ENCODE assay signal across 9 cellular contexts in genomic region chr1:210262167-210262896, GRCh38. TPM values are rescaled to one million over a fixed set of nuclear protein-coding genes. Genes with fewer than 3 reads are reported as not detected.
DNase-seq lines count a peak whose midpoint lies in the region; ATAC-seq and TF ChIP-seq lines count a peak whose summit lies in the region.
"Had no signal": no experiment of that assay in that cellular context is flagged by ENCODE, and none has a peak within 500 bp of the region (broad histone marks: within the 10 kb centered on the region; RNA-seq: fewer than 3 reads in every experiment).

No MANE protein-coding gene starts in this region.

- 3 to 9% methylated on average over 8 of the region's 8 CpGs for WGBS in GM23248 (ENCODE audit: low coverage in 1 of 2, low lambda C conversion rate in 2 of 2, missing lambda C conversion rate in 2 of 2), 2 experiments
- 28% methylated on average over 8 of the region's 8 CpGs for WGBS in right cardiac atrium

- peak overlapping the region; percentile 56 for H3K27ac ChIP-seq in GM23248
- peak overlapping the region; percentile 51 for H3K27ac ChIP-seq in right cardiac atrium (ENCODE audit: low read length)

- H3K9ac ChIP-seq in GM23248, result peak overlapping the region; percentile 33; the same call in 1 of the 2 replicates

- no peaks in the 10 kb centered on the region for H3K79me2 ChIP-seq in GM23248 (ENCODE audit: insufficient read depth)

- no peaks in the 10 kb centered on the region for H3K9me2 ChIP-seq in GM23248 (ENCODE audit: insufficient read depth)

- no peaks in the 10 kb centered on the region for H3K4me1 Mint-ChIP-seq in activated CD8-positive, alpha-beta T cell treated with anti-CD3 and anti-CD28 coated beads, Interleukin-2, amount 10 ng/mL, durations not matched to agents 7 days and 5 days (ENCODE audit: low read depth)
- H3K4me1 Mint-ChIP-seq: activated CD8-positive, alpha-beta memory T cell treated with anti-CD3 and anti-CD28 coated beads, Interleukin-2, amount 10 ng/mL, durations not matched to agents 7 days and 5 days had no signal

- DNase-seq in GM23248 (peak; percentile 76), astrocyte of the spinal cord (ENCODE audit: low read depth, low spot score) (peak; percentile 94), right cardiac atrium (peak; percentile 74 to 87 (median 83)), smooth muscle cell of the brain vasculature (ENCODE audit: low read depth, low spot score) (peak; percentile 57), SW480 (ENCODE audit: low spot score) (no peak)
- DNase-seq in activated CD8-positive, alpha-beta T cell treated with anti-CD3 and anti-CD28 coated beads, Interleukin-2, amount 10 ng/mL, durations not matched to agents 7 days and 5 days, result no peak
- no peak for DNase-seq in activated naive CD4-positive, alpha-beta T cell (lab: John Stamatoyannopoulos, UW)
- DNase-seq: activated CD8-positive, alpha-beta memory T cell treated with anti-CD3 and anti-CD28 coated beads, Interleukin-2, amount 10 ng/mL, durations not matched to agents 7 days and 5 days had no signal

- H3K4me1 ChIP-seq in GM23248 (ENCODE audit: insufficient read depth) (peaks cover 58% of the 10 kb centered on the region), right cardiac atrium (ENCODE audit: control insufficient read depth, insufficient read depth, low read length) (peaks cover 3% of the 10 kb centered on the region)

- TF ChIP-seq CTCF in astrocyte of the spinal cord (IDR thresholded peaks at IDR 0.05; ENCODE audit: low read depth, low read length), result no peak

- peak overlapping the region; percentile 57 for H3K4me2 ChIP-seq in GM23248 (ENCODE audit: unreplicated experiment)

- H3K27me3 Mint-ChIP-seq in activated CD8-positive, alpha-beta T cell treated with anti-CD3 and anti-CD28 coated beads, Interleukin-2, amount 10 ng/mL, durations not matched to agents 7 days and 5 days (ENCODE audit: low read depth), result peaks cover 8% of the 10 kb centered on the region

- intact Hi-C loops in right cardiac atrium (cut with DNase I), result no loop called here

- no peak overlapping the region for H3K27ac Mint-ChIP-seq in activated CD8-positive, alpha-beta T cell treated with anti-CD3 and anti-CD28 coated beads, Interleukin-2, amount 10 ng/mL, durations not matched to agents 7 days and 5 days
- H3K27ac Mint-ChIP-seq: activated CD8-positive, alpha-beta memory T cell treated with anti-CD3 and anti-CD28 coated beads, Interleukin-2, amount 10 ng/mL, durations not matched to agents 7 days and 5 days had no signal

- ATAC-seq in right cardiac atrium, result peak; percentile 90 to 93
- no peak for ATAC-seq in activated CD8-positive, alpha-beta T cell treated with anti-CD3 and anti-CD28 coated beads, Interleukin-2, amount 10 ng/mL, durations not matched to agents 7 days and 5 days
- no peak for ATAC-seq in HG02973 (IDR thresholded peaks at IDR 0.05; ENCODE audit: unreplicated experiment)
- ATAC-seq: activated CD8-positive, alpha-beta memory T cell treated with anti-CD3 and anti-CD28 coated beads, Interleukin-2, amount 10 ng/mL, durations not matched to agents 7 days and 5 days had no signal

- H3K9me3 Mint-ChIP-seq in activated CD8-positive, alpha-beta T cell treated with anti-CD3 and anti-CD28 coated beads, Interleukin-2, amount 10 ng/mL, durations not matched to agents 7 days and 5 days (ENCODE audit: insufficient read depth), result no peaks in the 10 kb centered on the region

- H3K4me3 Mint-ChIP-seq in activated CD8-positive, alpha-beta T cell treated with anti-CD3 and anti-CD28 coated beads, Interleukin-2, amount 10 ng/mL, durations not matched to agents 7 days and 5 days, result no peak overlapping the region
- H3K4me3 Mint-ChIP-seq: activated CD8-positive, alpha-beta memory T cell treated with anti-CD3 and anti-CD28 coated beads, Interleukin-2, amount 10 ng/mL, durations not matched to agents 7 days and 5 days had no signal

- H2AFZ ChIP-seq in GM23248, result peak overlapping the region; percentile 57

- H4K20me1 ChIP-seq in GM23248 (ENCODE audit: insufficient read depth), result no peaks in the 10 kb centered on the region

- H3K4me3 ChIP-seq in GM23248, result peak overlapping the region; percentile 26; the same call in 1 of the 2 replicates
- no peak overlapping the region for H3K4me3 ChIP-seq in astrocyte of the spinal cord (ENCODE audit: low read depth, low read length)
- H3K4me3 ChIP-seq in right cardiac atrium (ENCODE audit: low read length), result no peak overlapping the region

- H3K36me3 ChIP-seq in GM23248 (ENCODE audit: low read depth), result no peaks in the 10 kb centered on the region

- no peaks in the 10 kb centered on the region for H3K36me3 Mint-ChIP-seq in activated CD8-positive, alpha-beta T cell treated with anti-CD3 and anti-CD28 coated beads, Interleukin-2, amount 10 ng/mL, durations not matched to agents 7 days and 5 days (ENCODE audit: low read depth)
- H3K36me3 Mint-ChIP-seq: activated CD8-positive, alpha-beta memory T cell treated with anti-CD3 and anti-CD28 coated beads, Interleukin-2, amount 10 ng/mL, durations not matched to agents 7 days and 5 days had no signal

- peaks cover 54% of the 10 kb centered on the region for H3F3A ChIP-seq in GM23248 (ENCODE audit: insufficient read depth)

- in situ Hi-C loops in GM23248 (cut with MboI) (no loop called here), astrocyte of the spinal cord (cut with HindIII; ENCODE audit: low sequenced_read_pairs) (no loop called here)

- no peaks in the 10 kb centered on the region for H3K9me3 ChIP-seq in GM23248 (ENCODE audit: low read depth)
- no peaks in the 10 kb centered on the region for H3K9me3 ChIP-seq in right cardiac atrium (ENCODE audit: control insufficient read depth, low read length)

- POLR2A ChIA-PET in activated CD8-positive, alpha-beta T cell treated with anti-CD3 and anti-CD28 coated beads, Interleukin-2, amount 10 ng/mL, durations not matched to agents 7 days and 5 days (lab: Charles Lee), result no interaction called here

- CTCF ChIA-PET in activated CD8-positive, alpha-beta T cell treated with anti-CD3 and anti-CD28 coated beads, Interleukin-2, amount 10 ng/mL, durations not matched to agents 7 days and 5 days (lab: Charles Lee), result no interaction called here

- no peaks in the 10 kb centered on the region for H3K27me3 ChIP-seq in GM23248 (replicated peaks; ENCODE audit: insufficient read depth)
- H3K27me3 ChIP-seq in right cardiac atrium (ENCODE audit: control insufficient read depth, insufficient read depth), result no peaks in the 10 kb centered on the region

RNA-seq across cellular contexts. Expression of gene SERTAD4, which starts 29.7 kb away (rescaled TPM):
- total RNA-seq in GM23248 (2014; rRNA removed; shearing (Covaris generic)), result 0.76 and 0.97 TPM in 2 replicates
- polyA plus RNA-seq in GM23248 (2016; fragmentation: Nextera tagmentation; extraction: Ambion mirVana) (1.0 and 1.7 TPM in 2 replicates), right cardiac atrium (1.9 TPM)
- 10 to 100 TPM in 3 of 4 donors, 1 to 10 TPM in 1; 9.5 to 16.4 (median 13.0) TPM for total RNA-seq in right cardiac atrium
- not detected for total RNA-seq in activated CD8-positive, alpha-beta T cell treated with anti-CD3 and anti-CD28 coated beads, Interleukin-2, amount 10 ng/mL, durations not matched to agents 7 days and 5 days
- total RNA-seq: activated CD8-positive, alpha-beta memory T cell treated with anti-CD3 and anti-CD28 coated beads, Interleukin-2, amount 10 ng/mL, durations not matched to agents 7 days and 5 days had no signal

Comparison
In these comparisons a context has a peak if more than half of its experiments do, and no peak if none do; other contexts are left out.
1. DNase-seq: peak in GM23248 (single experiment), astrocyte of the spinal cord (single experiment), right cardiac atrium (3 of 3) and smooth muscle cell of the brain vasculature (single experiment); none in activated CD8-positive, alpha-beta T cell treated with anti-CD3 and anti-CD28 coated beads, Interleukin-2, amount 10 ng/mL, durations not matched to agents 7 days and 5 days (single experiment), SW480 (single experiment) and activated naive CD4-positive, alpha-beta T cell (0 of 4).
2. ATAC-seq: peak in right cardiac atrium (2 of 2); none in activated CD8-positive, alpha-beta T cell treated with anti-CD3 and anti-CD28 coated beads, Interleukin-2, amount 10 ng/mL, durations not matched to agents 7 days and 5 days (single experiment) and HG02973 (single experiment).